In the genomic region with DNA sequence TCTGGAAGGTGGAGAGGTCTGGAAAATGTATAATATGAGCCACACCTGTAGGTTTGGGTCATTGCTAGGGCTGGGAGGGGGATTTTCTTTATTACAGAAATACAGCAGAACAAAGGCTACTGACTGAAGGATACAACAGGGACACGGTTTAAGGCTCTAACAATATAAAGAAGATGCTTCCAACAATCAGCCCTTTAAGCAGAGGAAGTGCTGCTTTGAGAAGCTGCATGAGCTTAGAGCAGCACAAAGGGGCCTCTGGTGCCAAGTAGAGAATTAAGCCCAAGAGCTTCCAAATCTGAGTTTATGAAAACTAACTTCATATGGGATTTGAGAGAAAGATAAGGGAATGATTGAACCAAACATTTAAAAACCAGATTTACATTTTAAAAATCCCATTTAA, we compare ENCODE assay signal across 1 cellular context.
TF ChIP-seq lines count a peak whose summit lies in the region.

No MANE protein-coding gene starts in this region.

TF ChIP-seq in WTC11, 78 proteins besides CTCF, POLR2A, EP300 and RAD21 (continued from another document):
- TF ChIP-seq, protein P1, sequence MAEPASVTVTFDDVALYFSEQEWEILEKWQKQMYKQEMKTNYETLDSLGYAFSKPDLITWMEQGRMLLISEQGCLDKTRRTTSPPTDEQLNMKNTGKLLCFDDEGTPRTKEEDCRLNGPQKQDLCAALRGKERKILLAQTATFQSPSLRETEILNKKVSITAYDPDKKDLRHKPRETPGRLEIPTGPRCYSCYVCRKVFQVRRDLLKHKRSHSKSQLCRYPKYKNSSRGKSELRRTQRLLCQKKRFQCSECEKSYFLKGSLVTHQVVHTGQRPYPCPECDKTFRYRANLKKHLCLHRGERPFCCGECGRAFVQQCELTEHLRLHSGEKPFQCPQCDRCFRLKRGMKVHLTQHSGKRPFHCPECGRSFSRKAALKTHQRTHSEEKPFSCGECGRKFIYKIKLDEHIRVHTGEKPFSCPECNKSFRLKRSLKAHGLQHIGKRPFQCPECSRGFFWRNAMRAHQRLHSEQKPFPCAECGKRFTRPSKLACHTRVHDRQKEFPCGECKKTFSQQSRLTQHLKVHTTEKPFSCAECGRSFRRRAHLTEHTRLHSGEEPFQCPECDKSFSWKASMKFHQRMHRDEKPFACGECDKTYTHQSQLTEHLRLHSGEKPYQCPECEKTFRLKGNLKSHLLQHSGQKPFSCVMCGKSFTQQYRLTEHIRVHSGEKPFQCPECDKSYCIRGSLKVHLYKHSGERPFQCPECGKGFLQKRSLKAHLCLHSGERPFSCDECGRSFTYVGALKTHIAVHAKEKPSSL (CRISPR knock-in tag; conservative IDR thresholded peaks at IDR 0.05): no peak
- TF ChIP-seq PRRX2 (CRISPR knock-in tag; IDR thresholded peaks at IDR 0.05): no peak
- TF ChIP-seq, protein P2, sequence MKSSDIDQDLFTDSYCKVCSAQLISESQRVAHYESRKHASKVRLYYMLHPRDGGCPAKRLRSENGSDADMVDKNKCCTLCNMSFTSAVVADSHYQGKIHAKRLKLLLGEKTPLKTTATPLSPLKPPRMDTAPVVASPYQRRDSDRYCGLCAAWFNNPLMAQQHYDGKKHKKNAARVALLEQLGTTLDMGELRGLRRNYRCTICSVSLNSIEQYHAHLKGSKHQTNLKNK (CRISPR knock-in tag; IDR thresholded peaks at IDR 0.05): no peak
- no peak for TF ChIP-seq ZNF416 (CRISPR knock-in tag; IDR thresholded peaks at IDR 0.05)
